Comparison of ENCODE assay signal across 19 cellular contexts in the genomic region with DNA sequence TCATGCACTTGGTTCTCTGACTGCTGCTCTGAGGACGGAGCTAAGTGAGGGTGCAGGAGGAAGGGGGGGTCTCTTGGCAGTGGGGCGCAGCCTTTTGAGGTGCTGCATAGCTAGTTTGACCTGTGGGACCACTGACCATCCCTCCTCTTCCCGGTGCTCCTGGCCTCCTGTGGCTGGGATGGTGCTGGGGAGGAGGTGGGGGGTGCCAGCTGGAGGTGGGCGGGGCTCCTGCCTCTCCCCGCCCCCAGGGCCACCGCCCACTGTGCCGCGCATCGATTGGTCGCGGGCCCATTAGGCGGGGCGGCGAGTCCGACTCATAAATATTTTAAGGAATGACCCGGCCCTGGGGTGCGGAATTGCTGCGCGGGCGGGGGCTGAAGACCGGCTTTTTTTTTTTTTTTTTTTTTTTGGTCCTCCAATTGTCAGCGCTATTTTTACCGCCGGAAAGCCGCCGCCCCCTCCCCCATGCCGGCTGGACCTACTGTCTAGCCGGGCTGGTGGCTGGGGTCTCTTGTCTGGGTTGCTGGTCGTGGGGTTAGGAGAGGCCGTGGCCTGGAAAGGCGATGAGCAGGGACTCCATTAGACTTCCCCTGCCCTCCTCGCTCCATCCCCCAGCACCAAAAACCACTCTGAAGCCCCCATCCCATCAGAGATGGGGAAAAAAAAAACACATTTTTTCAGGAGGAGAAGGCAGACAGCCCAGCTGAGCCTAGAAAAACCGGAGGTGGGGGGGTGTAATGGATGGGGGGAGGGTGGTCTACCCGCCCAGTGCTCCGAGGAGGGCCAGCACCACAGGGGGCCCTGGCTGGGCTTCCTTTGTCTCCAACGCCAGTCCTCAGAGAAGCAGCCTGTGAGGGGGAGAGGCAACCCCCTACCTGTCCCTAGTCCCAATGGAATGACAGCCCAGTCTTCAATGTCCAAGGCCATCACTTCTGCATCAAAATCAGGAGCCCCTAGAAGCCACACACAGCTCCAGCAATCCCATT. TPM values are rescaled to one million over a fixed set of nuclear protein-coding genes. Genes with fewer than 3 reads are reported as not detected.
DNase-seq lines count a peak whose midpoint lies in the region; ATAC-seq and TF ChIP-seq lines count a peak whose summit lies in the region.
"Had no signal": no experiment of that assay in that cellular context is flagged by ENCODE, and none has a peak within 500 bp of the region (broad histone marks: within the 10 kb centered on the region; RNA-seq: fewer than 3 reads in every experiment).

No MANE protein-coding gene starts in this region.

- H3K4me1 ChIP-seq in OCI-LY1 (ENCODE audit: insufficient read depth, low read length, severe bottlenecking) (peaks cover 79% of the 10 kb centered on the region), iPS-18a (ENCODE audit: control insufficient read depth, low read depth, low read length) (peaks cover 19% of the 10 kb centered on the region), ascending aorta (peaks cover under 1% of the 10 kb centered on the region in 2 donors)
- H3K4me1 ChIP-seq: HAP-1 had no signal

- H3K9me3 Mint-ChIP-seq in stimulated activated memory B cell treated with anti-CD40 and anti-IgM and Interleukin-4, amounts not matched to agents 10 μg/mL and 1 μg/mL and 100 μg/mL, for 72 hours: no peaks in the 10 kb centered on the region
- H3K9me3 Mint-ChIP-seq in activated naive CD8-positive, alpha-beta T cell treated with anti-CD3 and anti-CD28 coated beads, Interleukin-2, amount 50 U/mL, for 24 hours: no peaks in the 10 kb centered on the region
- H3K9me3 Mint-ChIP-seq: activated naive CD4-positive, alpha-beta T cell treated with anti-CD3 and anti-CD28 coated beads, Interleukin-2, amount 10 ng/mL, durations not matched to agents 7 days and 5 days; immature natural killer cell; natural killer cell treated with Interleukin-12 subunit alpha and Interleukin-12 subunit beta and Interleukin-15 and Interleukin-18, amount 100 ng/mL, for 72 hours; stimulated activated naive CD8-positive, alpha-beta T cell treated with anti-CD3 and anti-CD28 coated beads, Interleukin-15, amount 100 ng/mL, for 72 hours had no signal

- H3K27ac Mint-ChIP-seq in stimulated activated memory B cell treated with anti-CD40 and anti-IgM and Interleukin-4, amounts not matched to agents 10 μg/mL and 1 μg/mL and 100 μg/mL, for 72 hours: peak overlapping the region; percentile 65
- H3K27ac Mint-ChIP-seq in activated naive CD8-positive, alpha-beta T cell treated with anti-CD3 and anti-CD28 coated beads, Interleukin-2, amount 50 U/mL, for 24 hours: no peak overlapping the region
- H3K27ac Mint-ChIP-seq: activated naive CD4-positive, alpha-beta T cell treated with anti-CD3 and anti-CD28 coated beads, Interleukin-2, amount 10 ng/mL, durations not matched to agents 7 days and 5 days; immature natural killer cell; natural killer cell treated with Interleukin-12 subunit alpha and Interleukin-12 subunit beta and Interleukin-15 and Interleukin-18, amount 100 ng/mL, for 72 hours; stimulated activated naive CD8-positive, alpha-beta T cell treated with anti-CD3 and anti-CD28 coated beads, Interleukin-15, amount 100 ng/mL, for 72 hours had no signal

- no peak for ATAC-seq in stimulated activated memory B cell treated with anti-CD40 and anti-IgM and Interleukin-4, amounts not matched to agents 10 μg/mL and 1 μg/mL and 100 μg/mL, for 72 hours
- ATAC-seq in activated naive CD8-positive, alpha-beta T cell treated with anti-CD3 and anti-CD28 coated beads, Interleukin-2, amount 50 U/mL, for 24 hours: no peak
- ATAC-seq: lower lobe of right lung; natural killer cell treated with Interleukin-12 subunit alpha and Interleukin-12 subunit beta and Interleukin-15 and Interleukin-18, amount 100 ng/mL, for 72 hours; stimulated activated naive CD8-positive, alpha-beta T cell treated with anti-CD3 and anti-CD28 coated beads, Interleukin-15, amount 100 ng/mL, for 72 hours had no signal

- H4K20me1 ChIP-seq in OCI-LY1 (ENCODE audit: insufficient read depth, low read length): no peaks in the 10 kb centered on the region

- intact Hi-C loops in ascending aorta (cut with DNase I): no loop called here

- H3K9ac ChIP-seq in OCI-LY1 (ENCODE audit: low read length): peak overlapping the region; percentile 47; the same call in 1 of the 2 replicates
- H3K9ac ChIP-seq in iPS-18a (ENCODE audit: low read length): peak overlapping the region; percentile 19

- H3K4me1 Mint-ChIP-seq in stimulated activated memory B cell treated with anti-CD40 and anti-IgM and Interleukin-4, amounts not matched to agents 10 μg/mL and 1 μg/mL and 100 μg/mL, for 72 hours: peaks cover 86% of the 10 kb centered on the region
- H3K4me1 Mint-ChIP-seq in activated naive CD8-positive, alpha-beta T cell treated with anti-CD3 and anti-CD28 coated beads, Interleukin-2, amount 50 U/mL, for 24 hours: peaks cover 35% of the 10 kb centered on the region

- no peaks in the 10 kb centered on the region for H3K27me3 Mint-ChIP-seq in stimulated activated memory B cell treated with anti-CD40 and anti-IgM and Interleukin-4, amounts not matched to agents 10 μg/mL and 1 μg/mL and 100 μg/mL, for 72 hours
- H3K27me3 Mint-ChIP-seq in activated naive CD8-positive, alpha-beta T cell treated with anti-CD3 and anti-CD28 coated beads, Interleukin-2, amount 50 U/mL, for 24 hours: no peaks in the 10 kb centered on the region

- peak overlapping the region; percentile 46 for H3K4me3 ChIP-seq in OCI-LY1 (ENCODE audit: low read depth, low read length, poor library complexity, severe bottlenecking)
- peak overlapping the region; percentile 53 for H3K4me3 ChIP-seq in iPS-18a (ENCODE audit: low read length)
- no peak overlapping the region for H3K4me3 ChIP-seq in MG63
- H3K4me3 ChIP-seq in ascending aorta: no peak overlapping the region
- H3K4me3 ChIP-seq: coronary artery, HAP-1, lower lobe of right lung had no signal

- peak overlapping the region; percentile 68 for H3K27ac ChIP-seq in OCI-LY1 (ENCODE audit: low read depth, low read length, poor library complexity, severe bottlenecking)
- H3K27ac ChIP-seq in iPS-18a (ENCODE audit: low read length): no peak overlapping the region
- no peak overlapping the region for H3K27ac ChIP-seq in ascending aorta
- H3K27ac ChIP-seq: 22Rv1, coronary artery, lower lobe of right lung had no signal

- peak overlapping the region; percentile 21 for H3K4me3 Mint-ChIP-seq in stimulated activated memory B cell treated with anti-CD40 and anti-IgM and Interleukin-4, amounts not matched to agents 10 μg/mL and 1 μg/mL and 100 μg/mL, for 72 hours
- H3K4me3 Mint-ChIP-seq in activated naive CD8-positive, alpha-beta T cell treated with anti-CD3 and anti-CD28 coated beads, Interleukin-2, amount 50 U/mL, for 24 hours: no peak overlapping the region
- H3K4me3 Mint-ChIP-seq: activated naive CD4-positive, alpha-beta T cell treated with anti-CD3 and anti-CD28 coated beads, Interleukin-2, amount 10 ng/mL, durations not matched to agents 7 days and 5 days; immature natural killer cell; natural killer cell treated with Interleukin-12 subunit alpha and Interleukin-12 subunit beta and Interleukin-15 and Interleukin-18, amount 100 ng/mL, for 72 hours; stimulated activated naive CD8-positive, alpha-beta T cell treated with anti-CD3 and anti-CD28 coated beads, Interleukin-15, amount 100 ng/mL, for 72 hours had no signal

- H3K9me3 ChIP-seq in OCI-LY1 (ENCODE audit: low read length) (no peaks in the 10 kb centered on the region), iPS-18a (ENCODE audit: control insufficient read depth, low read depth, low read length) (no peaks in the 10 kb centered on the region), MG63 (no peaks in the 10 kb centered on the region), ascending aorta (no peaks in the 10 kb centered on the region)
- H3K9me3 ChIP-seq: HAP-1, lower lobe of right lung had no signal

- H3K36me3 ChIP-seq in OCI-LY1 (ENCODE audit: insufficient read depth, low read length) (peaks cover 14% of the 10 kb centered on the region; the same call in 1 of the 2 replicates), iPS-18a (ENCODE audit: control insufficient read depth, low read depth, low read length) (no peaks in the 10 kb centered on the region), MG63 (no peaks in the 10 kb centered on the region), ascending aorta (no peaks in the 10 kb centered on the region)
- H3K36me3 ChIP-seq: HAP-1, lower lobe of right lung had no signal

- peaks cover 6% of the 10 kb centered on the region; the same call in 1 of the 2 replicates for H3F3A ChIP-seq in OCI-LY1 (ENCODE audit: insufficient read depth, low read length)

- peaks cover 34% of the 10 kb centered on the region for H3K79me2 ChIP-seq in OCI-LY1 (ENCODE audit: insufficient read depth, low read length)

- DNase-seq in NCI-H2227 (lab: John Stamatoyannopoulos, UW; ENCODE audit: unreplicated experiment) (peak; percentile 44), NCI-H2227 treated with DMSO at 0.1 percent for 48 hours (lab: John Stamatoyannopoulos, UW) (no peak), MG63 (no peak), ascending aorta (ENCODE audit: low spot score in 2 of 2) (no peak)
- DNase-seq in activated naive CD8-positive, alpha-beta T cell treated with anti-CD3 and anti-CD28 coated beads, Interleukin-2, amount 50 U/mL, for 24 hours: no peak
- DNase-seq: activated naive CD4-positive, alpha-beta T cell treated with anti-CD3 and anti-CD28 coated beads, Interleukin-2, amount 10 ng/mL, durations not matched to agents 7 days and 5 days; activated T-cell treated with anti-CD3 and anti-CD28 coated beads, Interleukin-2, amount 50 U/mL, for 1 hour; immature natural killer cell; lower lobe of right lung; NCI-H2081; NCI-H526 treated with DMSO at 0.1 percent for 48 hours; stimulated activated naive CD8-positive, alpha-beta T cell treated with anti-CD3 and anti-CD28 coated beads, Interleukin-15, amount 100 ng/mL, for 72 hours had no signal

- H3K9me2 ChIP-seq in OCI-LY1 (ENCODE audit: low read depth, low read length): no peaks in the 10 kb centered on the region

- no peaks in the 10 kb centered on the region for H3K27me3 ChIP-seq in OCI-LY1 (ENCODE audit: insufficient read depth, low read length)
- peaks cover 1% of the 10 kb centered on the region for H3K27me3 ChIP-seq in iPS-18a (ENCODE audit: control insufficient read depth, insufficient read depth, low read length)
- H3K27me3 ChIP-seq in MG63: no peaks in the 10 kb centered on the region
- H3K27me3 ChIP-seq in ascending aorta: no peaks in the 10 kb centered on the region

- peak overlapping the region; percentile 60 for H3K4me2 ChIP-seq in OCI-LY1 (ENCODE audit: low read length)

- H2AFZ ChIP-seq in OCI-LY1 (ENCODE audit: low read length): no peak overlapping the region

- TF ChIP-seq CTCF in OCI-LY1 (IDR thresholded peaks at IDR 0.05; ENCODE audit: low read length) (no peak), ascending aorta (IDR thresholded peaks at IDR 0.05) (no peak)

- H3K36me3 Mint-ChIP-seq in stimulated activated memory B cell treated with anti-CD40 and anti-IgM and Interleukin-4, amounts not matched to agents 10 μg/mL and 1 μg/mL and 100 μg/mL, for 72 hours: peaks cover 22% of the 10 kb centered on the region
- no peaks in the 10 kb centered on the region for H3K36me3 Mint-ChIP-seq in activated naive CD8-positive, alpha-beta T cell treated with anti-CD3 and anti-CD28 coated beads, Interleukin-2, amount 50 U/mL, for 24 hours (ENCODE audit: low read depth)
- H3K36me3 Mint-ChIP-seq: activated naive CD4-positive, alpha-beta T cell treated with anti-CD3 and anti-CD28 coated beads, Interleukin-2, amount 10 ng/mL, durations not matched to agents 7 days and 5 days; immature natural killer cell; natural killer cell treated with Interleukin-12 subunit alpha and Interleukin-12 subunit beta and Interleukin-15 and Interleukin-18, amount 100 ng/mL, for 72 hours had no signal

RNA-seq across cellular contexts. Expression of a gene that starts 6.4 kb away (rescaled TPM):
- 0.40 and 1.3 TPM in 2 replicates for total RNA-seq in MG63 (2014; rRNA removed; shearing (Covaris generic); ENCODE audit: low replicate concordance)
- 4.2 TPM for total RNA-seq in ascending aorta

Comparison
In these comparisons a context has a peak if more than half of its experiments do, and no peak if none do; other contexts are left out.
1. H3K4me3 ChIP-seq: peak in OCI-LY1 (single experiment) and iPS-18a (single experiment); none in MG63 (single experiment) and ascending aorta (0 of 2).